14 cellular contexts compared by ENCODE assay signal in genomic region chr22:25027052-25027525, GRCh38.
A peak's percentile ranks its signal among the peaks of the same experiment; 100 is the strongest.
DNase-seq lines count a peak whose midpoint lies in the region; ATAC-seq and TF ChIP-seq lines count a peak whose summit lies in the region.
"Had no signal": no experiment of that assay in that cellular context is flagged by ENCODE, and none has a peak within 500 bp of the region (broad histone marks: within the 10 kb centered on the region; RNA-seq: fewer than 3 reads in every experiment).

No MANE protein-coding gene starts in this region.

- peaks cover 36% of the 10 kb centered on the region for H3K4me1 Mint-ChIP-seq in nephron
- no peaks in the 10 kb centered on the region for H3K4me1 Mint-ChIP-seq in CD8-positive, alpha-beta T cell (ENCODE audit: low read depth)

- TF ChIP-seq CTCF in colonic mucosa (IDR thresholded peaks at IDR 0.05), result no peak
- TF ChIP-seq CTCF in nephron (IDR thresholded peaks at IDR 0.05; ENCODE audit: unreplicated experiment in 3 of 3), result no peak
- no peak for TF ChIP-seq CTCF in CD8-positive, alpha-beta T cell (IDR thresholded peaks at IDR 0.05)

- POLR2A ChIA-PET in CD8-positive, alpha-beta T cell (lab: Charles Lee), result no interaction called here

- no peaks in the 10 kb centered on the region for H3K36me3 Mint-ChIP-seq in nephron (ENCODE audit: low read depth)
- H3K36me3 Mint-ChIP-seq in CD8-positive, alpha-beta T cell, result no peaks in the 10 kb centered on the region

- H3K27ac ChIP-seq in colonic mucosa, result peak overlapping the region; percentile 80
- no peak overlapping the region for H3K27ac ChIP-seq in CD8-positive, alpha-beta T cell (ENCODE audit: low read depth, low read length)

- no peaks in the 10 kb centered on the region for H3K27me3 Mint-ChIP-seq in nephron (ENCODE audit: low read depth)
- peaks cover 3% of the 10 kb centered on the region for H3K27me3 Mint-ChIP-seq in CD8-positive, alpha-beta T cell (ENCODE audit: low read depth)

- H3K9ac ChIP-seq in colonic mucosa (ENCODE audit: low read depth in 2 of 2, low read length in 2 of 2), result peak overlapping the region in 1 of 2 donors; percentile 62

- in situ Hi-C loops in HAP-1 (cut with MboI; ENCODE audit: low sequenced_read_pairs), result loop anchor here (5.0 kb wide), 1 partner anchor 75 kb away; the partner anchor contains the start of gene KIAA1671

- H3K9me3 ChIP-seq in HAP-1 (no peaks in the 10 kb centered on the region), colonic mucosa (no peaks in the 10 kb centered on the region)
- H3K9me3 ChIP-seq in CD8-positive, alpha-beta T cell (ENCODE audit: low read length), result no peaks in the 10 kb centered on the region
- H3K9me3 ChIP-seq: thoracic aorta had no signal

- DNase-seq in HAP-1 (ENCODE audit: low spot score in 2 of 2) (peak; percentile 31 to 52), NCI-H526 treated with DMSO at 0.1 percent for 48 hours (lab: John Stamatoyannopoulos, UW) (peak; percentile 25), colonic mucosa (peak; percentile 74), GM19238 (ENCODE audit: insufficient read length, low spot score) (no peak)
- no peak for DNase-seq in NK-92 treated with Interleukin-12 subunit alpha and Interleukin-12 subunit beta, amount 100 ng/mL, for 24 hours (lab: John Stamatoyannopoulos, UW)
- DNase-seq in CD8-positive, alpha-beta T cell, result no peak
- DNase-seq: amygdala; COR-L47; effector CD8-positive, alpha-beta T cell; kidney had no signal

- H3K27ac Mint-ChIP-seq in nephron, result peak overlapping the region in 2 of 3 experiments; percentile 50 to 67
- H3K27ac Mint-ChIP-seq in CD8-positive, alpha-beta T cell, result no peak overlapping the region

- H3K27me3 ChIP-seq in HAP-1 (ENCODE audit: low read depth) (no peaks in the 10 kb centered on the region), colonic mucosa (no peaks in the 10 kb centered on the region)
- H3K27me3 ChIP-seq in CD8-positive, alpha-beta T cell (ENCODE audit: insufficient read depth, low read length), result no peaks in the 10 kb centered on the region

- H3K4me3 ChIP-seq in HAP-1, result no peak overlapping the region
- no peak overlapping the region for H3K4me3 ChIP-seq in colonic mucosa
- no peak overlapping the region for H3K4me3 ChIP-seq in CD8-positive, alpha-beta T cell (ENCODE audit: low read depth, low read length)
- H3K4me3 ChIP-seq: skin epidermis, thoracic aorta had no signal

- H3K36me3 ChIP-seq in HAP-1 (replicated peaks), result peaks cover 3% of the 10 kb centered on the region; the same call in 1 of the 2 replicates
- H3K36me3 ChIP-seq in colonic mucosa, result no peaks in the 10 kb centered on the region
- H3K36me3 ChIP-seq in CD8-positive, alpha-beta T cell (ENCODE audit: insufficient read depth, low read length), result no peaks in the 10 kb centered on the region
- H3K36me3 ChIP-seq: thoracic aorta had no signal

- H3K4me1 ChIP-seq in HAP-1 (peaks cover 10% of the 10 kb centered on the region), colonic mucosa (no peaks in the 10 kb centered on the region)
- no peaks in the 10 kb centered on the region for H3K4me1 ChIP-seq in CD8-positive, alpha-beta T cell (ENCODE audit: insufficient read depth, low read length)

- no peak for ATAC-seq in GM18520 (IDR thresholded peaks at IDR 0.05; ENCODE audit: unreplicated experiment)
- ATAC-seq in CD8-positive, alpha-beta T cell, result no peak

- intact Hi-C loops in colonic mucosa (cut with DNase I), result no loop called here
- intact Hi-C loops in CD8-positive, alpha-beta T cell (cut with DNase I, micrococcal nuclease), result no loop called here

- CTCF ChIA-PET in CD8-positive, alpha-beta T cell (lab: Charles Lee), result interaction anchor here (1.0 kb wide), 1 partner anchor 88 kb away, joined by 3 read pairs; no protein-coding TSS in a partner anchor

- no peak overlapping the region for H3K4me3 Mint-ChIP-seq in nephron
- no peak overlapping the region for H3K4me3 Mint-ChIP-seq in CD8-positive, alpha-beta T cell

- H3K9me3 Mint-ChIP-seq in nephron, result no peaks in the 10 kb centered on the region
- H3K9me3 Mint-ChIP-seq in CD8-positive, alpha-beta T cell, result no peaks in the 10 kb centered on the region

Comparison
In these comparisons a context has a peak if more than half of its experiments do, and no peak if none do; other contexts are left out.
1. DNase-seq: peak in HAP-1 (2 of 2), NCI-H526 treated with DMSO at 0.1 percent for 48 hours (single experiment) and colonic mucosa (single experiment); none in NK-92 treated with Interleukin-12 subunit alpha and Interleukin-12 subunit beta, amount 100 ng/mL, for 24 hours (single experiment), GM19238 (single experiment) and CD8-positive, alpha-beta T cell (0 of 7).